In the genomic region with DNA sequence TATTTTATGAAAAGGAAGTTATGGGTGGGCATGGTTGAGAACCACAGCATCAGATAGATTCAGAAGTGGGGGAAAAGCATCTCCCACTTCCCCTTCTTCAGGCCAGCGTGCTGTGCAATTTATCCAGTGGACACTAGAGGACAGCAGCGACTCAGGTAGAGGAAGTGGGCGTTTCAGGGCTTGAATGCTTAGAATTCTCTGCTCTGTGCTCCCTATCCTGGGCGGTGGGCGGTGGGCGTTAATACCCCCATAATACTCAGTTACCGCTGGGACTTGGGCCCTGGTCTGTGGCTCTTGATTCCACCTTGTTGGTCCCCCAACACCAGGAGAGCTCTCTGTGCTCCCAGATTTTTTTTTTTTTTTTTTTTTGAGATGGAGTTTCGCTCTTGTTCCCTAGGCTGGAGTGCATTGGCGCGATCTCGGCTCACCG, we compare ENCODE assay signal across 8 cellular contexts. TPM values are rescaled to one million over a fixed set of nuclear protein-coding genes. Genes with fewer than 3 reads are reported as not detected.
DNase-seq lines count a peak whose midpoint lies in the region; ATAC-seq and TF ChIP-seq lines count a peak whose summit lies in the region.

No MANE protein-coding gene starts in this region.

- H3K27me3 ChIP-seq in effector memory CD4-positive, alpha-beta T cell (replicated peaks; ENCODE audit: control insufficient read depth, insufficient read depth, low read length, poor library complexity, severe bottlenecking): no peaks in the 10 kb centered on the region
- H3K27me3 ChIP-seq in naive thymus-derived CD4-positive, alpha-beta T cell (ENCODE audit: control insufficient read depth in 2 of 2, insufficient read depth in 2 of 2, low read length in 2 of 2): no peaks in the 10 kb centered on the region
- peaks cover 0 to 8% of the 10 kb centered on the region in 2 donors for H3K27me3 ChIP-seq in tibial artery

- no peaks in the 10 kb centered on the region for H3K4me1 ChIP-seq in effector memory CD4-positive, alpha-beta T cell (ENCODE audit: control insufficient read depth, insufficient read depth, low read length, poor library complexity, severe bottlenecking)
- H3K4me1 ChIP-seq in naive thymus-derived CD4-positive, alpha-beta T cell (ENCODE audit: control insufficient read depth in 2 of 2, insufficient read depth in 2 of 2, low read length in 2 of 2): no peaks in the 10 kb centered on the region
- peaks cover 0 to 4% (median 0%) of the 10 kb centered on the region in 4 donors for H3K4me1 ChIP-seq in tibial artery

- peak; percentile 84 for TF ChIP-seq CTCF in GM13977 (IDR thresholded peaks at IDR 0.05; ENCODE audit: extremely low read depth, insufficient read depth, missing control alignments)
- TF ChIP-seq CTCF in tibial artery (IDR thresholded peaks at IDR 0.05): peak; percentile 59 to 64

- no peaks in the 10 kb centered on the region for H3K4me1 Mint-ChIP-seq in activated CD4-positive, alpha-beta T cell treated with anti-CD3 and anti-CD28 coated beads, Interleukin-2, amount 10 ng/mL, durations not matched to agents 24 days and 14 days
- H3K4me1 Mint-ChIP-seq in naive thymus-derived CD4-positive, alpha-beta T cell: peaks cover 0 to 2% (median 0%) of the 10 kb centered on the region in 7 donors

- no peak overlapping the region for H3K4me3 ChIP-seq in effector memory CD4-positive, alpha-beta T cell (ENCODE audit: insufficient read depth, low read depth, low read length, poor library complexity, severe bottlenecking)
- H3K4me3 ChIP-seq in naive thymus-derived CD4-positive, alpha-beta T cell (ENCODE audit: low read length): no peak overlapping the region
- no peak overlapping the region for H3K4me3 ChIP-seq in tibial artery

- intact Hi-C loops in activated CD4-positive, alpha-beta T cell treated with anti-CD3 and anti-CD28 coated beads, Interleukin-2, amount 10 ng/mL, durations not matched to agents 24 days and 14 days (cut with micrococcal nuclease): no loop called here
- intact Hi-C loops in naive thymus-derived CD4-positive, alpha-beta T cell (cut with micrococcal nuclease): loop anchor here in 1 of 2 donors (2.0 kb wide), 1 partner anchor 98 kb away; no protein-coding TSS in a partner anchor
- intact Hi-C loops in tibial artery (cut with DNase I; ENCODE audit: low total_unique reads): no loop called here

- no peaks in the 10 kb centered on the region for H3K36me3 ChIP-seq in effector memory CD4-positive, alpha-beta T cell (ENCODE audit: control insufficient read depth, insufficient read depth, low read length)
- no peaks in the 10 kb centered on the region for H3K36me3 ChIP-seq in naive thymus-derived CD4-positive, alpha-beta T cell (ENCODE audit: control insufficient read depth in 2 of 3, insufficient read depth in 3 of 3, low read length in 3 of 3)
- no peaks in the 10 kb centered on the region for H3K36me3 ChIP-seq in tibial artery

- DNase-seq in ACHN (peak; percentile 82), GM13977 (ENCODE audit: low spot score) (peak; percentile 49), NCI-H2227 treated with DMSO at 0.1 percent for 48 hours (lab: John Stamatoyannopoulos, UW) (peak; percentile 31), tibial artery (peak in 1 of 2 donors; percentile 34), HuH-7.5 (ENCODE audit: low spot score) (no peak)
- peak; percentile 85 for DNase-seq in activated CD4-positive, alpha-beta T cell treated with anti-CD3 and anti-CD28 coated beads, Interleukin-2, amount 10 ng/mL, durations not matched to agents 24 days and 14 days
- DNase-seq in effector memory CD4-positive, alpha-beta T cell: peak in 2 of 3 donors; percentile 2 to 12
- DNase-seq in naive thymus-derived CD4-positive, alpha-beta T cell: peak in 7 of 9 donors; percentile 8 to 43 (median 18)

- H3K9me3 ChIP-seq in effector memory CD4-positive, alpha-beta T cell (ENCODE audit: control insufficient read depth, low read length): no peaks in the 10 kb centered on the region
- no peaks in the 10 kb centered on the region for H3K9me3 ChIP-seq in naive thymus-derived CD4-positive, alpha-beta T cell (ENCODE audit: control insufficient read depth in 2 of 3, low read length in 3 of 3)
- no peaks in the 10 kb centered on the region for H3K9me3 ChIP-seq in tibial artery

- H3K27me3 Mint-ChIP-seq in activated CD4-positive, alpha-beta T cell treated with anti-CD3 and anti-CD28 coated beads, Interleukin-2, amount 10 ng/mL, durations not matched to agents 24 days and 14 days: peaks cover 8% of the 10 kb centered on the region
- H3K27me3 Mint-ChIP-seq in naive thymus-derived CD4-positive, alpha-beta T cell: peaks cover 0 to 13% (median 6%) of the 10 kb centered on the region in 5 donors

- ATAC-seq in naive thymus-derived CD4-positive, alpha-beta T cell: peak; percentile 86

- in situ Hi-C loops in ACHN (cut with HindIII; ENCODE audit: low pct_ligation_motif_present, low pct_unique_long_range_greater_than_20kb, low sequenced_read_pairs) (no loop called here), GM13977 (cut with MboI; ENCODE audit: low pct_unique_long_range_greater_than_20kb, low sequenced_read_pairs, unreplicated experiment) (no loop called here)

- H3K27ac Mint-ChIP-seq in activated CD4-positive, alpha-beta T cell treated with anti-CD3 and anti-CD28 coated beads, Interleukin-2, amount 10 ng/mL, durations not matched to agents 24 days and 14 days: no peak overlapping the region
- no peak overlapping the region for H3K27ac Mint-ChIP-seq in naive thymus-derived CD4-positive, alpha-beta T cell

- H3K4me3 Mint-ChIP-seq in activated CD4-positive, alpha-beta T cell treated with anti-CD3 and anti-CD28 coated beads, Interleukin-2, amount 10 ng/mL, durations not matched to agents 24 days and 14 days: no peak overlapping the region
- no peak overlapping the region for H3K4me3 Mint-ChIP-seq in naive thymus-derived CD4-positive, alpha-beta T cell

- H3K36me3 Mint-ChIP-seq in activated CD4-positive, alpha-beta T cell treated with anti-CD3 and anti-CD28 coated beads, Interleukin-2, amount 10 ng/mL, durations not matched to agents 24 days and 14 days (ENCODE audit: low read depth): no peaks in the 10 kb centered on the region
- H3K36me3 Mint-ChIP-seq in naive thymus-derived CD4-positive, alpha-beta T cell: no peaks in the 10 kb centered on the region

- H3K27ac ChIP-seq in effector memory CD4-positive, alpha-beta T cell (ENCODE audit: insufficient read depth, low read length, poor library complexity, severe bottlenecking): no peak overlapping the region
- H3K27ac ChIP-seq in naive thymus-derived CD4-positive, alpha-beta T cell (ENCODE audit: low read depth, low read length): no peak overlapping the region
- no peak overlapping the region for H3K27ac ChIP-seq in tibial artery

- POLR2A ChIA-PET in naive thymus-derived CD4-positive, alpha-beta T cell (lab: Charles Lee): no interaction called here

- H3K9me3 Mint-ChIP-seq in activated CD4-positive, alpha-beta T cell treated with anti-CD3 and anti-CD28 coated beads, Interleukin-2, amount 10 ng/mL, durations not matched to agents 24 days and 14 days: no peaks in the 10 kb centered on the region
- no peaks in the 10 kb centered on the region for H3K9me3 Mint-ChIP-seq in naive thymus-derived CD4-positive, alpha-beta T cell

- CTCF ChIA-PET in naive thymus-derived CD4-positive, alpha-beta T cell (lab: Charles Lee): no interaction called here

RNA-seq across cellular contexts. Expression of gene LYZL6, which starts 3.7 kb away (rescaled TPM):
- total RNA-seq in activated CD4-positive, alpha-beta T cell treated with anti-CD3 and anti-CD28 coated beads, Interleukin-2, amount 10 ng/mL, durations not matched to agents 24 days and 14 days: not detected in 2 replicates
- total RNA-seq in naive thymus-derived CD4-positive, alpha-beta T cell: not detected
- polyA plus RNA-seq in naive thymus-derived CD4-positive, alpha-beta T cell: not detected

RNA-seq across cellular contexts. Expression of gene RDM1, which starts 16.6 kb away (rescaled TPM):
- total RNA-seq in activated CD4-positive, alpha-beta T cell treated with anti-CD3 and anti-CD28 coated beads, Interleukin-2, amount 10 ng/mL, durations not matched to agents 24 days and 14 days: 2.6 and 2.9 TPM in 2 replicates
- 1 to 10 TPM in 1 of 5 experiments, not detected in 4; 6.9 TPM for total RNA-seq in naive thymus-derived CD4-positive, alpha-beta T cell
- under 1 TPM in 1 of 2 donors, not detected in 1; 0.39 TPM for polyA plus RNA-seq in naive thymus-derived CD4-positive, alpha-beta T cell

RNA-seq across cellular contexts. Expression of gene CCL16, which starts 34.1 kb away (rescaled TPM):
- total RNA-seq in activated CD4-positive, alpha-beta T cell treated with anti-CD3 and anti-CD28 coated beads, Interleukin-2, amount 10 ng/mL, durations not matched to agents 24 days and 14 days: not detected in 2 replicates
- not detected for total RNA-seq in naive thymus-derived CD4-positive, alpha-beta T cell
- not detected for polyA plus RNA-seq in naive thymus-derived CD4-positive, alpha-beta T cell

RNA-seq across cellular contexts. Expression of gene CCL14, which starts 39.4 kb away (rescaled TPM):
- not detected in 2 replicates for total RNA-seq in activated CD4-positive, alpha-beta T cell treated with anti-CD3 and anti-CD28 coated beads, Interleukin-2, amount 10 ng/mL, durations not matched to agents 24 days and 14 days
- total RNA-seq in naive thymus-derived CD4-positive, alpha-beta T cell: not detected
- polyA plus RNA-seq in naive thymus-derived CD4-positive, alpha-beta T cell: not detected

RNA-seq across cellular contexts. Expression of gene CCL15, which starts 54.2 kb away (rescaled TPM):
- not detected in 2 replicates for total RNA-seq in activated CD4-positive, alpha-beta T cell treated with anti-CD3 and anti-CD28 coated beads, Interleukin-2, amount 10 ng/mL, durations not matched to agents 24 days and 14 days
- not detected for total RNA-seq in naive thymus-derived CD4-positive, alpha-beta T cell
- not detected for polyA plus RNA-seq in naive thymus-derived CD4-positive, alpha-beta T cell
